In genomic region chr18:45503988-45504387, GRCh38 we compare ENCODE assay signal across 28 cellular contexts.
A peak's percentile ranks its signal among the peaks of the same experiment; 100 is the strongest.
DNase-seq lines count a peak whose midpoint lies in the region; TF ChIP-seq lines count a peak whose summit lies in the region.
"Had no signal": no experiment of that assay in that cellular context is flagged by ENCODE, and none has a peak within 500 bp of the region (broad histone marks: within the 10 kb centered on the region; RNA-seq: fewer than 3 reads in every experiment).

No MANE protein-coding gene starts in this region.

- 79 to 95% methylated on average over 2 of the region's 3 CpGs for WGBS in mesodermal cell (ENCODE audit: insufficient coverage in 2 of 2), 2 experiments
- WGBS in spleen, 5 donors: 41 to 70% (median 48%) methylated on average over 3 of the region's 3 CpGs

- TF ChIP-seq CTCF in spleen (IDR thresholded peaks at IDR 0.05 in 8 of 11, conservative IDR thresholded peaks at IDR 0.05 in 3 of 11): no peak

- H3K36me3 ChIP-seq in mesodermal cell (ENCODE audit: control insufficient read depth, insufficient read depth, low read length) (no peaks in the 10 kb centered on the region), spleen (no peaks in the 10 kb centered on the region)
- H3K36me3 ChIP-seq: brain microvascular endothelial cell, colonic mucosa, stomach, tibial nerve had no signal

- intact Hi-C loops in spleen (cut with DNase I; ENCODE audit: low total_unique reads): no loop called here

- H3K4me3 ChIP-seq in mesodermal cell (ENCODE audit: extremely low read depth, insufficient read depth, low read length, poor library complexity, severe bottlenecking) (no peak overlapping the region), spleen (no peak overlapping the region)
- H3K4me3 ChIP-seq: colonic mucosa, mucosa of descending colon, stomach, tibial nerve had no signal

- H3K4me1 ChIP-seq in mesodermal cell (ENCODE audit: control insufficient read depth, insufficient read depth, low read length, poor library complexity, severe bottlenecking): peaks cover 21% of the 10 kb centered on the region
- no peaks in the 10 kb centered on the region for H3K4me1 ChIP-seq in spleen
- H3K4me1 ChIP-seq: colonic mucosa, stomach had no signal

- DNase-seq in RPMI7951 (ENCODE audit: low read depth) (peak; percentile 71), fibroblast of gingiva (ENCODE audit: low read depth) (peak; percentile 15), spleen (no peak), SK-N-DZ (ENCODE audit: low spot score) (no peak), NCI-H2107 treated with DMSO at 0.1 percent for 48 hours (lab: John Stamatoyannopoulos, UW; ENCODE audit: unreplicated experiment) (no peak), Ammon's horn (ENCODE audit: low spot score) (no peak)
- DNase-seq in activated naive CD4-positive, alpha-beta T cell (lab: John Stamatoyannopoulos, UW): no peak
- DNase-seq: activated CD4-positive, alpha-beta memory T cell treated with anti-CD3 and anti-CD28 coated beads, Interleukin-2, amount 10 ng/mL, durations not matched to agents 7 days and 5 days; activated CD4-positive, alpha-beta T cell treated with anti-CD3 and anti-CD28 coated beads for 1 hour; activated naive CD4-positive, alpha-beta T cell treated with anti-CD3 and anti-CD28 coated beads, Interleukin-2, amount 50 U/mL, for 16 hours; amniotic stem cell; brain microvascular endothelial cell; colonic mucosa; COR-L47; effector memory CD4-positive, alpha-beta T cell; HCEC 1CT; head of caudate nucleus; mucosa of descending colon; NCI-H1417; NCI-H2029 treated with DMSO at 0.1 percent for 48 hours; NCI-H226; NCI-H69; SIG-M5; stimulated activated CD4-positive, alpha-beta T cell treated with anti-CD3 and anti-CD28 coated beads, Interleukin-12 subunit alpha, Interleukin-12 subunit beta, amount 100 ng/mL, for 4 hours; stimulated activated CD4-positive, alpha-beta T cell treated with anti-CD3 and anti-CD28 coated beads, Interleukin-2, amount 100 ng/mL, for 48 hours; stomach had no signal

- no peak for TF ChIP-seq POLR2A in spleen (IDR thresholded peaks at IDR 0.05)

- H3K27me3 ChIP-seq in spleen (replicated peaks in 1 of 7): peaks cover 0 to 3% (median 0%) of the 10 kb centered on the region in 7 donors
- H3K27me3 ChIP-seq: colonic mucosa, stomach, tibial nerve had no signal

- H3K9me3 ChIP-seq in mesodermal cell (ENCODE audit: control insufficient read depth, low read length) (peaks cover 22% of the 10 kb centered on the region), spleen (peaks cover 0 to 10% (median 0%) of the 10 kb centered on the region in 8 donors)
- H3K9me3 ChIP-seq: colonic mucosa, mucosa of descending colon, stomach, tibial nerve had no signal

- H3K27ac ChIP-seq in mesodermal cell (ENCODE audit: low read depth, low read length, severe bottlenecking) (peak overlapping the region; percentile 6), spleen (peak overlapping the region in 5 of 8 donors; percentile 14 to 60 (median 45))
- H3K27ac ChIP-seq: brain microvascular endothelial cell, colonic mucosa had no signal

Comparison
In these comparisons a context has a peak if more than half of its experiments do, and no peak if none do; other contexts are left out.
1. DNase-seq: peak in RPMI7951 (single experiment) and fibroblast of gingiva (single experiment); none in spleen (single experiment), SK-N-DZ (single experiment), NCI-H2107 treated with DMSO at 0.1 percent for 48 hours (single experiment), activated naive CD4-positive, alpha-beta T cell (0 of 4) and Ammon's horn (single experiment).